ENCODE assay signal across 8 cellular contexts in genomic region chr12:26113853-26114719, GRCh38. TPM values are rescaled to one million over a fixed set of nuclear protein-coding genes. Genes with fewer than 3 reads are reported as not detected.
DNase-seq lines count a peak whose midpoint lies in the region; ATAC-seq, FAIRE-seq and TF ChIP-seq lines count a peak whose summit lies in the region.

No MANE protein-coding gene starts in this region.

- H3K27me3 ChIP-seq in bronchial epithelial cell (ENCODE audit: control insufficient read depth, insufficient read depth, low read length) = no peaks in the 10 kb centered on the region

- peak; percentile 59 for TF ChIP-seq CTCF in VCaP (conservative IDR thresholded peaks at IDR 0.05)
- TF ChIP-seq CTCF in bronchial epithelial cell (IDR thresholded peaks at IDR 0.05; ENCODE audit: insufficient read depth, low read length, severe bottlenecking) = peak; percentile 48

- DNase-seq in GM12891 (ENCODE audit: insufficient read length, low spot score) (peak; percentile 71), NCI-H1105 (lab: John Stamatoyannopoulos, UW) (peak; percentile 77), bronchial epithelial cell (ENCODE audit: low read depth) (peak; percentile 83), iPS-NIHi7 (ENCODE audit: extremely low spot score) (peak; percentile 79), NK-92 (lab: John Stamatoyannopoulos, UW; ENCODE audit: unreplicated experiment) (no peak)

- H3K36me3 ChIP-seq in bronchial epithelial cell (ENCODE audit: control insufficient read depth, insufficient read depth, low read length) = no peaks in the 10 kb centered on the region

- H3K27ac ChIP-seq in VCaP (peak overlapping the region; percentile 92), skin epidermis (peak overlapping the region in 20 of 21 experiments; percentile 24 to 93 (median 82))

- no peak for TF ChIP-seq POLR2A in GM12891 (IDR thresholded peaks at IDR 0.05; ENCODE audit: low read depth, low read length)

- peak; percentile 61 for ATAC-seq in HG02571 (IDR thresholded peaks at IDR 0.05; ENCODE audit: unreplicated experiment)

- peak; percentile 90 for FAIRE-seq in GM12891 (lab: Jason Lieb, UNC)
- no peak for FAIRE-seq in bronchial epithelial cell (lab: Jason Lieb, UNC)

- H3K4me3 ChIP-seq in bronchial epithelial cell (ENCODE audit: low read depth, low read length) = peak overlapping the region; percentile 36
- peak overlapping the region; percentile 28 to 43 (median 37) for H3K4me3 ChIP-seq in skin epidermis

TF ChIP-seq in GM12891, 5 proteins besides CTCF, POLR2A, EP300 and RAD21:
- TF ChIP-seq TAF1 (IDR thresholded peaks at IDR 0.05; ENCODE audit: low read depth, low read length) (no peak), POU2F2 (IDR thresholded peaks at IDR 0.05; ENCODE audit: low read depth, low read length) (no peak), POLR2AphosphoS5 (IDR thresholded peaks at IDR 0.05; ENCODE audit: low read depth, low read length) (no peak), PAX5 (IDR thresholded peaks at IDR 0.05; ENCODE audit: insufficient read depth, low read length, severe bottlenecking) (no peak), SPI1 (IDR thresholded peaks at IDR 0.05; ENCODE audit: low read depth, low read length) (no peak)
TF ChIP-seq in GM12891: peak in this region for 0.

RNA-seq across cellular contexts. Expression of gene BHLHE41, which starts 10.8 kb away (rescaled TPM):
- polyA plus RNA-seq in GM12891 (2012; ENCODE audit: low read depth, missing spikeins) = 0.35 TPM
- total RNA-seq in bronchial epithelial cell = 2.1 TPM in 1 of 2 replicates, not detected in the other
